34 cellular contexts compared by ENCODE assay signal in genomic region chrX:103124284-103124683, GRCh38. TPM values are rescaled to one million over a fixed set of nuclear protein-coding genes. Genes with fewer than 3 reads are reported as not detected.
"Had no signal": no experiment of that assay in that cellular context is flagged by ENCODE, and none has a peak within 500 bp of the region (broad histone marks: within the 10 kb centered on the region; RNA-seq: fewer than 3 reads in every experiment).

No MANE protein-coding gene starts in this region.

- H3K4me1 ChIP-seq: ascending aorta, breast epithelium, esophagus muscularis mucosa, foreskin keratinocyte, gastrocnemius medialis, heart left ventricle had no signal

- H3K27ac ChIP-seq: ascending aorta, breast epithelium, cardiac muscle cell, coronary artery, dorsolateral prefrontal cortex, esophagus muscularis mucosa, foreskin keratinocyte, gastrocnemius medialis, heart left ventricle, VCaP had no signal

- DNase-seq: activated CD4-positive, alpha-beta memory T cell treated with anti-CD3 and anti-CD28 coated beads, Interleukin-2, amount 10 ng/mL, durations not matched to agents 7 days and 5 days; activated CD4-positive, alpha-beta T cell treated with anti-CD3 and anti-CD28 coated beads for 1 hour; activated CD4-positive, alpha-beta T cell treated with anti-CD3 and anti-CD28 coated beads for 4 hours; activated CD4-positive, alpha-beta T cell treated with anti-CD3 and anti-CD28 coated beads, Interleukin-2, amount 10 ng/mL, durations not matched to agents 7 days and 5 days; activated CD4-positive, alpha-beta T cell treated with anti-CD3 and anti-CD28 coated beads, Interleukin-2, amount 50 U/mL, for 4 hours; activated CD8-positive, alpha-beta memory T cell treated with anti-CD3 and anti-CD28 coated beads, Interleukin-2, amount 50 U/mL, for 48 hours; activated gamma-delta T cell; activated naive CD4-positive, alpha-beta T cell; activated naive CD4-positive, alpha-beta T cell treated with anti-CD3 and anti-CD28 coated beads, Interleukin-2, amount 10 ng/mL, durations not matched to agents 7 days and 5 days; activated naive CD8-positive, alpha-beta T cell treated with anti-CD3 and anti-CD28 coated beads, Interleukin-2, amount 10 ng/mL, durations not matched to agents 7 days and 5 days; activated T-cell treated with anti-CD3 and anti-CD28 coated beads for 4 hours; activated T-cell treated with anti-CD3 and anti-CD28 coated beads, Interleukin-2, amount 50 U/mL, for 24 hours; activated T-cell treated with anti-CD3 and anti-CD28 coated beads, Interleukin-2, amount 50 U/mL, for 72 hours; central memory CD4-positive, alpha-beta T cell; dorsolateral prefrontal cortex; effector memory CD4-positive, alpha-beta T cell; endodermal cell; foreskin keratinocyte; gastrocnemius medialis; glutamatergic neuron; heart left ventricle; hypothalamus; T-helper 17 cell had no signal

- H3K27me3 ChIP-seq: ascending aorta, cardiac muscle cell, esophagus muscularis mucosa, foreskin keratinocyte, gastrocnemius medialis, heart left ventricle had no signal

- H3K9me3 ChIP-seq: ascending aorta, esophagus muscularis mucosa, gastrocnemius medialis had no signal

- H3K36me3 ChIP-seq: ascending aorta, breast epithelium, cardiac muscle cell, esophagus muscularis mucosa, gastrocnemius medialis, heart left ventricle had no signal

- ATAC-seq: activated naive CD4-positive, alpha-beta T cell treated with anti-CD3 and anti-CD28 coated beads, Interleukin-2, amount 50 U/mL, for 72 hours; activated T-cell treated with anti-CD3 and anti-CD28 coated beads, Interleukin-2, amount 50 U/mL, for 72 hours; foreskin keratinocyte; gastrocnemius medialis; heart left ventricle; T-helper 17 cell; WTC11 had no signal

- H3K4me3 ChIP-seq: ascending aorta, breast epithelium, cardiac muscle cell, coronary artery, dorsolateral prefrontal cortex, esophagus muscularis mucosa, gastrocnemius medialis, heart left ventricle had no signal

- FAIRE-seq: TTC549 had no signal

RNA-seq across cellular contexts. Expression of gene NXF3, which starts 31.3 kb away (rescaled TPM):
- total RNA-seq: activated CD4-positive, alpha-beta memory T cell treated with anti-CD3 and anti-CD28 coated beads, Interleukin-2, amount 10 ng/mL, durations not matched to agents 7 days and 5 days; activated CD4-positive, alpha-beta T cell treated with anti-CD3 and anti-CD28 coated beads, Interleukin-2, amount 10 ng/mL, durations not matched to agents 7 days and 5 days; activated naive CD4-positive, alpha-beta T cell treated with anti-CD3 and anti-CD28 coated beads, Interleukin-2, amount 50 U/mL, for 72 hours; activated naive CD8-positive, alpha-beta T cell treated with anti-CD3 and anti-CD28 coated beads, Interleukin-2, amount 10 ng/mL, durations not matched to agents 7 days and 5 days; ascending aorta; cerebellum; epithelial cell of proximal tubule; foreskin keratinocyte; T-helper 17 cell; WTC11 had no signal
- polyA plus RNA-seq: cardiac muscle cell, foreskin keratinocyte had no signal
